20 cellular contexts compared by ENCODE assay signal in the genomic region with DNA sequence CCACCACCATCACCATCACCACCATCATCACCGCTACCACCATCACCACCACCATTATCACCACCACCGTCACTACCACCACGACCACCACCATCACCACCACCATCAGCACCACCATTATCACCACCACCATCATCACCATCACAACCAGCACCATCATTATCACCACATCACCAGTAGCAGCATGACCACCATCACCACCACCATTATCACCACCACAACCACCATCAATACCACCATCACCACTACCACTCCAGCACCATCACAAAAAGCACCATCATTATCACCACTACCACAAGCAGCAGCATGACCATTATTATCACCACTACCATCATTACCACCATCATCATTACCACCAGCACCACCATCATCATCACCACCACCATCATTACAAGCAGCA.
"Had no signal": no experiment of that assay in that cellular context is flagged by ENCODE, and none has a peak within 500 bp of the region (broad histone marks: within the 10 kb centered on the region; RNA-seq: fewer than 3 reads in every experiment).

No MANE protein-coding gene starts in this region.

- H3K27ac ChIP-seq: HL-60, KMS-11, SJSA1, SK-N-MC had no signal

- H3K4me2 ChIP-seq: KMS-11 had no signal

- H3K36me3 ChIP-seq: SJSA1 had no signal

- FAIRE-seq: RCC 7860 had no signal

- H3K9me3 ChIP-seq: SJSA1 had no signal

- DNase-seq: NCI-H1092, NCI-H1105 treated with DMSO at 0.1 percent for 48 hours, NCI-H1417 treated with DMSO at 0.1 percent for 48 hours, NCI-H146, NCI-H1694 treated with DMSO at 0.1 percent for 48 hours, NCI-H1930, NCI-H2081, NCI-H2107, NCI-H2227 treated with DMSO at 0.1 percent for 48 hours, NCI-H69, NCI-H774, Right ventricle myocardium superior, RPMI8226, SIG-M5, T-helper 2 cell had no signal

- H3K27me3 ChIP-seq: SJSA1 had no signal

- H3K4me1 ChIP-seq: SJSA1 had no signal

- H3K9ac ChIP-seq: KMS-11 had no signal

- H3K4me3 ChIP-seq: SJSA1, SK-N-MC had no signal
